15 cellular contexts compared by ENCODE assay signal in the genomic region with DNA sequence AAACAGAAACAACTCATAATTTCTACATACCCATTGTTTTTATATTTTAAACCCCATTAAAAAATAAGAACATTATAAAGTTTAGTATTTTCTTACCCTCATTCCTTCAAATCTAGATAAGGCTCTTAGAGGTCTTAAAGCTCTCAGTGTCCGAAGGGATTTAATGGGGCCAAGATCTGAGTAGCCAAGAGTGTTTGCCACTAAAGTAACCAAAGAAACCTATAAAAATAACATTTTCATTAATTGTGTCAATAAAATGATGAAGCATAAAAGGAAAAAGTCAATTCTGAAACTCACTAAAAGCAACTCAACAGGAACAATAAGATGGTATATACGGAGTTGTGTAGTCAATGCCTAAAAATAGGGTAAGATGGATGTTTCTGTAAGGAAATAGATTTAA.
DNase-seq lines count a peak whose midpoint lies in the region; ATAC-seq and TF ChIP-seq lines count a peak whose summit lies in the region.
"Had no signal": no experiment of that assay in that cellular context is flagged by ENCODE, and none has a peak within 500 bp of the region (broad histone marks: within the 10 kb centered on the region; RNA-seq: fewer than 3 reads in every experiment).

No MANE protein-coding gene starts in this region.

- POLR2A ChIA-PET in PC-3 (lab: Charles Lee; ENCODE audit: unreplicated experiment) = no interaction called here

- BruUV-seq in PC-3 (replicated peaks; lab: Mats Ljungman, UMichigan) = no TSS peak

- no peaks in the 10 kb centered on the region for H3K27me3 ChIP-seq in GM23248 (replicated peaks; ENCODE audit: insufficient read depth)
- H3K27me3 ChIP-seq in PC-3 (ENCODE audit: low read length) = no peaks in the 10 kb centered on the region
- no peaks in the 10 kb centered on the region for H3K27me3 ChIP-seq in brain microvascular endothelial cell (replicated peaks)
- no peaks in the 10 kb centered on the region for H3K27me3 ChIP-seq in osteoblast (ENCODE audit: insufficient read depth, low read length)
- no peaks in the 10 kb centered on the region for H3K27me3 ChIP-seq in WERI-Rb-1 (ENCODE audit: insufficient read depth, low read depth, severe bottlenecking)
- H3K27me3 ChIP-seq: BE2C had no signal

- ATAC-seq in PC-3 = peak; percentile 58
- no peak for ATAC-seq in HG03432 (IDR thresholded peaks at IDR 0.05; ENCODE audit: unreplicated experiment)
- no peak for ATAC-seq in GM21717 (IDR thresholded peaks at IDR 0.05; ENCODE audit: unreplicated experiment)
- ATAC-seq: GM12878 had no signal

- no peaks in the 10 kb centered on the region for H3K9me3 ChIP-seq in GM23248 (ENCODE audit: low read depth)
- H3K9me3 ChIP-seq in PC-3 (ENCODE audit: low read length) = no peaks in the 10 kb centered on the region
- H3K9me3 ChIP-seq in osteoblast (ENCODE audit: low read depth, low read length) = no peaks in the 10 kb centered on the region
- H3K9me3 ChIP-seq in WERI-Rb-1 (ENCODE audit: severe bottlenecking) = no peaks in the 10 kb centered on the region
- H3K9me3 ChIP-seq: BE2C had no signal

- TF ChIP-seq CTCF in PC-3 (conservative IDR thresholded peaks at IDR 0.05; ENCODE audit: low read depth, low read length) (no peak), brain microvascular endothelial cell (IDR thresholded peaks at IDR 0.05; ENCODE audit: low read depth, low read length, missing control alignments) (no peak), osteoblast (IDR thresholded peaks at IDR 0.05; ENCODE audit: extremely low read depth, low read depth, low read length) (no peak), WERI-Rb-1 (IDR thresholded peaks at IDR 0.05; ENCODE audit: low read depth, low read length) (no peak)

- 82 to 95% methylated on average over 2 of the region's 2 CpGs for WGBS in GM23248 (ENCODE audit: low coverage in 1 of 2, low lambda C conversion rate in 2 of 2, missing lambda C conversion rate in 2 of 2), 2 experiments

- H4K20me1 ChIP-seq in GM23248 (ENCODE audit: insufficient read depth) (no peaks in the 10 kb centered on the region), PC-3 (ENCODE audit: low read length) (no peaks in the 10 kb centered on the region), osteoblast (ENCODE audit: insufficient read depth, low read length) (no peaks in the 10 kb centered on the region)

- H2AFZ ChIP-seq in GM23248 (peak overlapping the region; percentile 56; the same call in 1 of the 2 replicates), PC-3 (ENCODE audit: low read length) (no peak overlapping the region), osteoblast (ENCODE audit: low read length) (no peak overlapping the region)

- no peak overlapping the region for H3K4me2 ChIP-seq in GM23248 (ENCODE audit: unreplicated experiment)
- peak overlapping the region; percentile 54 for H3K4me2 ChIP-seq in PC-3 (ENCODE audit: low read length)
- H3K4me2 ChIP-seq in osteoblast (ENCODE audit: insufficient read depth, low read length) = no peak overlapping the region

- CTCF ChIA-PET in PC-3 (lab: Charles Lee) = no interaction called here

- peaks cover 36% of the 10 kb centered on the region for H3K4me1 ChIP-seq in GM23248 (ENCODE audit: insufficient read depth)
- peaks cover 66% of the 10 kb centered on the region for H3K4me1 ChIP-seq in PC-3 (ENCODE audit: insufficient read depth, low read length)
- H3K4me1 ChIP-seq in osteoblast (ENCODE audit: insufficient read depth, low read length) = peaks cover 30% of the 10 kb centered on the region
- H3K4me1 ChIP-seq: BE2C had no signal

- intact Hi-C loops in PC-3 (cut with micrococcal nuclease) = loop anchor here (5.0 kb wide), 2 partner anchors 99 to 281 kb away; a partner anchor contains a TSS

- no peaks in the 10 kb centered on the region for H3K79me2 ChIP-seq in GM23248 (ENCODE audit: insufficient read depth)
- no peaks in the 10 kb centered on the region for H3K79me2 ChIP-seq in PC-3 (ENCODE audit: low read length)
- no peaks in the 10 kb centered on the region for H3K79me2 ChIP-seq in osteoblast (ENCODE audit: insufficient read depth, low read length)

- DNase-seq in GM23248 (no peak), PC-3 (peak; percentile 54), brain microvascular endothelial cell (no peak), osteoblast (ENCODE audit: insufficient read length, low spot score, missing footprints) (no peak), WERI-Rb-1 (no peak)
- DNase-seq: BE2C; CD4-positive, alpha-beta memory T cell; DMS79; GOT3; H9 had no signal

- H3F3A ChIP-seq in GM23248 (ENCODE audit: insufficient read depth) (0 out of 2 replicates have a peak, but pooled peaks cover 16% of the 10 kb centered on the region), PC-3 (ENCODE audit: low read length, unreplicated experiment) (peaks cover 9% of the 10 kb centered on the region)

- peak overlapping the region; percentile 73; the same call in 1 of the 2 replicates for H3K27ac ChIP-seq in GM23248
- peak overlapping the region; percentile 80 for H3K27ac ChIP-seq in PC-3 (ENCODE audit: low read length)
- H3K27ac ChIP-seq in brain microvascular endothelial cell = peak overlapping the region; percentile 70
- H3K27ac ChIP-seq in osteoblast (ENCODE audit: low read depth, low read length) = peak overlapping the region; percentile 84
- no peak overlapping the region for H3K27ac ChIP-seq in WERI-Rb-1
- H3K27ac ChIP-seq: C4-2B, HL-60 had no signal

- H3K36me3 ChIP-seq in GM23248 (ENCODE audit: low read depth) (no peaks in the 10 kb centered on the region), PC-3 (ENCODE audit: low read depth, low read length) (no peaks in the 10 kb centered on the region), brain microvascular endothelial cell (replicated peaks) (no peaks in the 10 kb centered on the region), osteoblast (ENCODE audit: insufficient read depth, low read length) (no peaks in the 10 kb centered on the region), WERI-Rb-1 (no peaks in the 10 kb centered on the region)
- H3K36me3 ChIP-seq: BE2C had no signal

- H3K4me3 ChIP-seq in GM23248 (no peak overlapping the region), PC-3 (ENCODE audit: low read length) (no peak overlapping the region), brain microvascular endothelial cell (ENCODE audit: low read depth, low read length) (no peak overlapping the region), osteoblast (ENCODE audit: insufficient read depth, low read length) (no peak overlapping the region), WERI-Rb-1 (ENCODE audit: low read depth, low read length) (no peak overlapping the region)
- H3K4me3 ChIP-seq: GM12878 had no signal

- H3K9me2 ChIP-seq in GM23248 (ENCODE audit: insufficient read depth) (no peaks in the 10 kb centered on the region; the same call in 1 of the 2 replicates), PC-3 (replicated peaks; ENCODE audit: low read length) (no peaks in the 10 kb centered on the region)

- in situ Hi-C loops in GM23248 (cut with MboI) (no loop called here), brain microvascular endothelial cell (cut with HindIII; ENCODE audit: low pct_ligation_motif_present, low sequenced_read_pairs) (no loop called here)

- no peak overlapping the region for H3K9ac ChIP-seq in GM23248
- H3K9ac ChIP-seq in PC-3 (ENCODE audit: low read length) = peak overlapping the region; percentile 46
